In the genomic region with DNA sequence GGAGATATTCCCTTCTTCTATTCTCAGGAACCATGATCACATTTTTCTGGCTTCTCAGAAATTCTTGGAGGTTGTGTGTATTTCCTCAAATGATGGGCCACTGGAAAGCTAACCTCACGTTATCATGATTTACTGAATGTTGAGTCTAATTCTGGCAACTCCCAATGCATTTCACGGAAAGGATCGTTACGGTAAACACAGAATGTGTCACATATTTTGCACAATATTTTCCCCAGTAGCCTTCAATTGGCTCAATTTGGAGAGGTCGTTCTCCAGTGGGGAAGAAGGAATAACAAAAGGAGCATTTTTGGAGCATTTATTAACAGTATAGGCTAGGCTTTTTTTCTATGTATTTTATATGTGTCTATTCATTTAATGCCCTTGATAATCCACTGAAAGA, we compare ENCODE assay signal across 20 cellular contexts.
DNase-seq lines count a peak whose midpoint lies in the region; ATAC-seq, FAIRE-seq and TF ChIP-seq lines count a peak whose summit lies in the region.
"Had no signal": no experiment of that assay in that cellular context is flagged by ENCODE, and none has a peak within 500 bp of the region (broad histone marks: within the 10 kb centered on the region; RNA-seq: fewer than 3 reads in every experiment).

No MANE protein-coding gene starts in this region.

- TF ChIP-seq CTCF in liver (IDR thresholded peaks at IDR 0.05; ENCODE audit: low read depth, low read length, missing input control) (no peak), HepG2 (CRISPR knock-in tag; IDR thresholded peaks at IDR 0.05) (no peak), right lobe of liver (IDR thresholded peaks at IDR 0.05) (no peak), WTC11 (IDR thresholded peaks at IDR 0.05) (no peak)

- WGBS in liver = 29% methylated on average over 5 of the region's 5 CpGs
- WGBS in HepG2 (ENCODE audit: low lambda C conversion rate) = 23% methylated on average over 5 of the region's 5 CpGs
- WGBS in right lobe of liver (ENCODE audit: insufficient coverage, low coverage, low lambda C conversion rate, missing lambda C conversion rate) = 20% methylated on average over 5 of the region's 5 CpGs

- H3K4me1 ChIP-seq in liver (ENCODE audit: control insufficient read depth in 4 of 4, insufficient read depth in 4 of 4, low read length in 3 of 4) (peaks cover 3 to 61% (median 40%) of the 10 kb centered on the region in 4 donors), HepG2 (ENCODE audit: insufficient read depth, low read length) (peaks cover 16% of the 10 kb centered on the region), right lobe of liver (peaks cover 0 to 56% (median 20%) of the 10 kb centered on the region in 4 donors)
- H3K4me1 ChIP-seq: A549; BLaER1 treated with 17β-estradiol and CSF1 and Interleukin-3, amounts not matched to agents 10 nM and 100 nM had no signal

- peaks cover 4% of the 10 kb centered on the region for H3K4me1 Mint-ChIP-seq in WTC11
- H3K4me1 Mint-ChIP-seq: B cell had no signal

- H3K4me3 Mint-ChIP-seq in WTC11 = no peak overlapping the region
- H3K4me3 Mint-ChIP-seq: B cell; CD4-positive, alpha-beta T cell; CD8-positive, alpha-beta T cell had no signal

- H3K9me3 ChIP-seq in liver (ENCODE audit: control insufficient read depth in 4 of 4, low read length in 3 of 4) (no peaks in the 10 kb centered on the region), HepG2 (ENCODE audit: low read length) (peaks cover 8% of the 10 kb centered on the region), right lobe of liver (no peaks in the 10 kb centered on the region)
- H3K9me3 ChIP-seq: A549; BLaER1 treated with 17β-estradiol and CSF1 and Interleukin-3, amounts not matched to agents 10 nM and 100 nM; Caco-2 had no signal

- CTCF ChIA-PET in HepG2 (lab: Yijun Ruan, JAX; ENCODE audit: low intra/inter-chr PET ratio, low total read pairs) = no interaction called here
- CTCF ChIA-PET in WTC11 (lab: Charles Lee) = interaction anchor here (0.5 kb wide), 1 partner anchor 44 kb away, joined by 3 read pairs; no protein-coding TSS in a partner anchor

- TF ChIP-seq EP300 in HepG2 (IDR thresholded peaks at IDR 0.05; ENCODE audit: low read depth in 2 of 2, low read length in 2 of 2) (no peak), HepG2 (CRISPR knock-in tag; IDR thresholded peaks at IDR 0.05; ENCODE audit: borderline replicate concordance) (no peak)

- 0 out of 2 replicates have a peak, but pooled peaks cover 3% of the 10 kb centered on the region for H3K27me3 Mint-ChIP-seq in WTC11 (ENCODE audit: low read depth)
- H3K27me3 Mint-ChIP-seq: B cell; CD4-positive, alpha-beta T cell had no signal

- peaks cover 20% of the 10 kb centered on the region for H3K9me3 Mint-ChIP-seq in WTC11

- TF ChIP-seq POLR2A in HepG2 (IDR thresholded peaks at IDR 0.05; ENCODE audit: insufficient read depth in 1 of 2, low read depth in 2 of 2, low read length in 2 of 2) (no peak), right lobe of liver (IDR thresholded peaks at IDR 0.05) (peak; percentile 49)

- POLR2A ChIA-PET in HepG2 (lab: Yijun Ruan, JAX) (no interaction called here), WTC11 (lab: Charles Lee) (no interaction called here)

- H3K79me2 ChIP-seq in HepG2 (ENCODE audit: insufficient read depth, low read length) = no peaks in the 10 kb centered on the region

- H3K27me3 ChIP-seq in liver (ENCODE audit: control insufficient read depth in 4 of 4, insufficient read depth in 4 of 4, low read length in 3 of 4) (no peaks in the 10 kb centered on the region), HepG2 (ENCODE audit: control insufficient read depth in 1 of 2, insufficient read depth in 2 of 2, low read length in 2 of 2) (no peaks in the 10 kb centered on the region), right lobe of liver (no peaks in the 10 kb centered on the region)
- H3K27me3 ChIP-seq: BLaER1 treated with 17β-estradiol and CSF1 and Interleukin-3, amounts not matched to agents 10 nM and 100 nM had no signal

- no peak overlapping the region for H3K27ac Mint-ChIP-seq in WTC11
- H3K27ac Mint-ChIP-seq: B cell; CD4-positive, alpha-beta T cell; CD8-positive, alpha-beta T cell had no signal

- in situ Hi-C loops in HepG2 (cut with HindIII; ENCODE audit: extremely low pct_ligation_motif_present, low pct_unique_long_range_greater_than_20kb) = no loop called here

- H3K27ac ChIP-seq in liver (ENCODE audit: low read depth in 1 of 2, low read length in 2 of 2) = peak overlapping the region; percentile 72 to 96
- H3K27ac ChIP-seq in HepG2 (ENCODE audit: extremely low read length, insufficient read depth, low read length) = no peak overlapping the region
- peak overlapping the region; percentile 77 to 87 (median 77) for H3K27ac ChIP-seq in right lobe of liver
- H3K27ac ChIP-seq: 22Rv1; A549; BLaER1 treated with 17β-estradiol and CSF1 and Interleukin-3, amounts not matched to agents 10 nM and 100 nM; C4-2B had no signal

- DNase-seq in HepG2 (ENCODE audit: low spot score) = no peak
- no peak for DNase-seq in right lobe of liver
- no peak for DNase-seq in WTC11 (ENCODE audit: low spot score)
- DNase-seq in middle frontal gyrus (ENCODE audit: extremely low spot score, low spot score) = no peak
- DNase-seq: AML-193; Caco-2; Calu3; CD4-positive, alpha-beta T cell; CD8-positive, alpha-beta T cell; DMS79 treated with DMSO at 0.1 percent for 48 hours; GF-D8 had no signal

- TF ChIP-seq RAD21 in liver (IDR thresholded peaks at IDR 0.05) = peak; percentile 7 to 21
- TF ChIP-seq RAD21 in HepG2 (CRISPR knock-in tag; IDR thresholded peaks at IDR 0.05) = no peak

- no TSS peak for BruUV-seq in HepG2 (replicated peaks; lab: Mats Ljungman, UMichigan)

- no peaks in the 10 kb centered on the region for H4K20me1 ChIP-seq in HepG2 (ENCODE audit: insufficient read depth, low read length)
- H4K20me1 ChIP-seq: BLaER1 treated with 17β-estradiol and CSF1 and Interleukin-3, amounts not matched to agents 10 nM and 100 nM had no signal

- no peak for FAIRE-seq in HepG2 (lab: Jason Lieb, UNC)
- FAIRE-seq: A549, D721Med, G401.6, GM12891 had no signal

- ATAC-seq in HepG2 = no peak
- peak; percentile 30 to 61 (median 42) for ATAC-seq in right lobe of liver
- ATAC-seq in WTC11 = no peak
- ATAC-seq: A549; CD8-positive, alpha-beta T cell had no signal

- H3K36me3 Mint-ChIP-seq in WTC11 = peaks cover 5% of the 10 kb centered on the region; the same call in 1 of the 2 replicates
- H3K36me3 Mint-ChIP-seq: CD8-positive, alpha-beta T cell had no signal

- H3K9ac ChIP-seq in liver (ENCODE audit: low read depth in 1 of 2, low read length in 2 of 2) (peak overlapping the region in 1 of 2 donors; percentile 73), HepG2 (ENCODE audit: insufficient read depth, low read depth, low read length) (no peak overlapping the region)
- H3K9ac ChIP-seq: BLaER1 treated with 17β-estradiol and CSF1 and Interleukin-3, amounts not matched to agents 10 nM and 100 nM had no signal

- H3K36me3 ChIP-seq in liver (ENCODE audit: control insufficient read depth in 4 of 4, insufficient read depth in 3 of 4, low read depth in 1 of 4, low read length in 3 of 4) (no peaks in the 10 kb centered on the region), HepG2 (replicated peaks in 1 of 2; ENCODE audit: control insufficient read depth in 1 of 2, insufficient read depth in 2 of 2, low read length in 2 of 2) (no peaks in the 10 kb centered on the region), right lobe of liver (no peaks in the 10 kb centered on the region)
- H3K36me3 ChIP-seq: BLaER1 treated with 17β-estradiol and CSF1 and Interleukin-3, amounts not matched to agents 10 nM and 100 nM had no signal

- H3K4me3 ChIP-seq in liver (ENCODE audit: low read depth in 1 of 3, low read length in 3 of 3) (peak overlapping the region; percentile 20 to 66 (median 60)), HepG2 (replicated peaks in 1 of 3; ENCODE audit: insufficient read depth in 1 of 3, low read depth in 2 of 3, low read length in 3 of 3) (no peak overlapping the region), right lobe of liver (peak overlapping the region; percentile 23 to 50 (median 24))
- H3K4me3 ChIP-seq: A549; BLaER1 treated with 17β-estradiol and CSF1 and Interleukin-3, amounts not matched to agents 10 nM and 100 nM had no signal

- H2AFZ ChIP-seq in HepG2 (ENCODE audit: low read length) = no peak overlapping the region

- intact Hi-C loops in HepG2 (cut with micrococcal nuclease; ENCODE audit: unreplicated experiment) (no loop called here), right lobe of liver (cut with DNase I) (no loop called here)

- H3K4me2 ChIP-seq in HepG2 (ENCODE audit: low read depth, low read length) = no peak overlapping the region
- H3K4me2 ChIP-seq: A549; BLaER1 treated with 17β-estradiol and CSF1 and Interleukin-3, amounts not matched to agents 10 nM and 100 nM had no signal

TF ChIP-seq in liver, 16 proteins besides CTCF, POLR2A, EP300 and RAD21 (continues in another document):
- TF ChIP-seq TAF1 (conservative IDR thresholded peaks at IDR 0.05) (peak; percentile 0), NR2F2 (IDR thresholded peaks at IDR 0.05) (no peak), YY1 (IDR thresholded peaks at IDR 0.05) (peak; percentile 31)

TF ChIP-seq in HepG2, 621 proteins besides CTCF, POLR2A, EP300 and RAD21 (continues in another document):
- TF ChIP-seq SOX5 (CRISPR knock-in tag; IDR thresholded peaks at IDR 0.05; ENCODE audit: borderline replicate concordance) (no peak), CHD4 (IDR thresholded peaks at IDR 0.05; ENCODE audit: borderline replicate concordance, low read length) (no peak), SIX1 (CRISPR knock-in tag; IDR thresholded peaks at IDR 0.05; ENCODE audit: borderline replicate concordance) (no peak), TOPORS (CRISPR knock-in tag; IDR thresholded peaks at IDR 0.05) (no peak)

TF ChIP-seq in WTC11, 78 proteins besides CTCF, POLR2A, EP300 and RAD21 (continues in another document):
- TF ChIP-seq SP1 (CRISPR knock-in tag; conservative IDR thresholded peaks at IDR 0.05) = no peak
- TF ChIP-seq, protein P1, sequence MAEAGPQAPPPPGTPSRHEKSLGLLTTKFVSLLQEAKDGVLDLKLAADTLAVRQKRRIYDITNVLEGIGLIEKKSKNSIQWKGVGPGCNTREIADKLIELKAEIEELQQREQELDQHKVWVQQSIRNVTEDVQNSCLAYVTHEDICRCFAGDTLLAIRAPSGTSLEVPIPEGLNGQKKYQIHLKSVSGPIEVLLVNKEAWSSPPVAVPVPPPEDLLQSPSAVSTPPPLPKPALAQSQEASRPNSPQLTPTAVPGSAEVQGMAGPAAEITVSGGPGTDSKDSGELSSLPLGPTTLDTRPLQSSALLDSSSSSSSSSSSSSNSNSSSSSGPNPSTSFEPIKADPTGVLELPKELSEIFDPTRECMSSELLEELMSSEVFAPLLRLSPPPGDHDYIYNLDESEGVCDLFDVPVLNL (CRISPR knock-in tag; IDR thresholded peaks at IDR 0.05; ENCODE audit: borderline replicate concordance, low read depth) = no peak

Comparison
In these comparisons a context has a peak if more than half of its experiments do, and no peak if none do; other contexts are left out.
1. H3K4me3 ChIP-seq: peak in liver (3 of 3) and right lobe of liver (3 of 3); none in HepG2 (0 of 3).
2. ATAC-seq: peak in right lobe of liver (4 of 4); none in HepG2 (single experiment) and WTC11 (single experiment).